7 cellular contexts compared by ENCODE assay signal in genomic region chr3:16513141-16514020, GRCh38. TPM values are rescaled to one million over a fixed set of nuclear protein-coding genes. Genes with fewer than 3 reads are reported as not detected.
DNase-seq lines count a peak whose midpoint lies in the region; ATAC-seq and TF ChIP-seq lines count a peak whose summit lies in the region.

RFTN1 (minus strand) TSS chr3:16513699; CDS start chr3:16493869, 19,830 bp downstream.

- no peaks in the 10 kb centered on the region for H3K9me3 Mint-ChIP-seq in naive B cell

- no peak within 1 kb of the TSS for H2AFZ ChIP-seq in OCI-LY1 (ENCODE audit: low read length)

- peak within 1 kb of the TSS; percentile 98 for H3K4me2 ChIP-seq in OCI-LY1 (ENCODE audit: low read length)

- no peaks in the 10 kb centered on the region for H3K36me3 Mint-ChIP-seq in naive B cell

- ATAC-seq in naive B cell (ENCODE audit: low read depth in 2 of 2) (peak; percentile 17 to 27), HG03025 (IDR thresholded peaks at IDR 0.05; ENCODE audit: low FRiP score, unreplicated experiment) (no peak)

- H3K27ac Mint-ChIP-seq in naive B cell: peak within 1 kb of the TSS; percentile 93 to 100 (median 99)

- H3K4me3 ChIP-seq in OCI-LY1 (ENCODE audit: low read depth, low read length, poor library complexity, severe bottlenecking) (peak within 1 kb of the TSS; percentile 95), esophagus muscularis mucosa (peak within 1 kb of the TSS; percentile 82 to 95 (median 88)), suprapubic skin (peak within 1 kb of the TSS; percentile 58)

- H3K27me3 Mint-ChIP-seq in naive B cell: no peaks in the 10 kb centered on the region

- H3K36me3 ChIP-seq in OCI-LY1 (ENCODE audit: insufficient read depth, low read length) (peaks cover 39% of the 10 kb centered on the region; the same call in 1 of the 2 replicates), esophagus muscularis mucosa (no peaks in the 10 kb centered on the region), suprapubic skin (no peaks in the 10 kb centered on the region)

- H3K9me3 ChIP-seq in OCI-LY1 (ENCODE audit: low read length) (no peaks in the 10 kb centered on the region), esophagus muscularis mucosa (no peaks in the 10 kb centered on the region), suprapubic skin (no peaks in the 10 kb centered on the region)

- intact Hi-C loops in esophagus muscularis mucosa (cut with DNase I): loop anchor here (10.0 kb wide), 1 partner anchor 139 kb away; no protein-coding TSS in a partner anchor

- peaks cover 6% of the 10 kb centered on the region; the same call in 1 of the 2 replicates for H3F3A ChIP-seq in OCI-LY1 (ENCODE audit: insufficient read depth, low read length)

- H3K9me2 ChIP-seq in OCI-LY1 (ENCODE audit: low read depth, low read length): no peaks in the 10 kb centered on the region

- H3K9ac ChIP-seq in OCI-LY1 (ENCODE audit: low read length): peak within 1 kb of the TSS; percentile 99

- H3K4me1 ChIP-seq in OCI-LY1 (ENCODE audit: insufficient read depth, low read length, severe bottlenecking) (peaks cover 67% of the 10 kb centered on the region), esophagus muscularis mucosa (peaks cover 53 to 78% (median 72%) of the 10 kb centered on the region in 4 donors), suprapubic skin (peaks cover 27% of the 10 kb centered on the region)

- H3K27ac ChIP-seq in OCI-LY1 (ENCODE audit: low read depth, low read length, poor library complexity, severe bottlenecking) (peak within 1 kb of the TSS; percentile 99), esophagus muscularis mucosa (replicated peaks in 1 of 4) (peak within 1 kb of the TSS; percentile 90 to 94 (median 92)), suprapubic skin (peak within 1 kb of the TSS; percentile 78)

- H4K20me1 ChIP-seq in OCI-LY1 (ENCODE audit: insufficient read depth, low read length): no peaks in the 10 kb centered on the region

- no peak for TF ChIP-seq EP300 in esophagus muscularis mucosa (IDR thresholded peaks at IDR 0.05)
- TF ChIP-seq EP300 in suprapubic skin (IDR thresholded peaks at IDR 0.05): no peak

- peak; percentile 64 for DNase-seq in activated T-cell treated with anti-CD3 and anti-CD28 coated beads, Interleukin-2, amount 50 U/mL, for 1 hour
- DNase-seq in esophagus muscularis mucosa (ENCODE audit: extremely low spot score) (no peak), naive B cell (peak; percentile 80), suprapubic skin (ENCODE audit: low spot score in 2 of 2) (peak; percentile 73 to 86)

- TF ChIP-seq POLR2A in GM19193 (IDR thresholded peaks at IDR 0.05; ENCODE audit: extremely low read depth, insufficient read depth, insufficient read length) (peak; percentile 35), esophagus muscularis mucosa (IDR thresholded peaks at IDR 0.05; ENCODE audit: low read depth) (no peak), suprapubic skin (IDR thresholded peaks at IDR 0.05) (peak in 1 of 2 donors; percentile 63)

- H3K27me3 ChIP-seq in OCI-LY1 (ENCODE audit: insufficient read depth, low read length): no peaks in the 10 kb centered on the region
- H3K27me3 ChIP-seq in esophagus muscularis mucosa: no peaks in the 10 kb centered on the region
- H3K27me3 ChIP-seq in suprapubic skin: no peaks in the 10 kb centered on the region

- peaks cover 61% of the 10 kb centered on the region for H3K79me2 ChIP-seq in OCI-LY1 (ENCODE audit: insufficient read depth, low read length)

- peak within 1 kb of the TSS; percentile 88 to 98 (median 96) for H3K4me3 Mint-ChIP-seq in naive B cell

- H3K4me1 Mint-ChIP-seq in naive B cell: peaks cover 72 to 87% (median 85%) of the 10 kb centered on the region in 3 donors

- 5% methylated on average over 12 of the region's 92 CpGs for WGBS in esophagus muscularis mucosa
- 2% methylated on average over 26 of the region's 92 CpGs for WGBS in suprapubic skin

- TF ChIP-seq CTCF in OCI-LY1 (IDR thresholded peaks at IDR 0.05; ENCODE audit: low read length): no peak; the same call in 1 of the 2 replicates
- peak in 1 of 3 experiments; percentile 10 for TF ChIP-seq CTCF in esophagus muscularis mucosa (IDR thresholded peaks at IDR 0.05)
- no peak for TF ChIP-seq CTCF in suprapubic skin (IDR thresholded peaks at IDR 0.05)

RNA-seq across cellular contexts. Expression of gene RFTN1, which starts in this region (rescaled TPM):
- total RNA-seq in esophagus muscularis mucosa (100 to 1,000 TPM in 2 of 4 donors, 10 to 100 TPM in 2; 79.7 to 142 (median 104) TPM), suprapubic skin (10 to 100 TPM; 10.3 to 26.9 (median 22.3) TPM)
- 100 to 1,000 TPM in 3 of 6 donors, 10 to 100 TPM in 3; 63.0 to 147 (median 106) TPM for polyA plus RNA-seq in naive B cell (ENCODE audit: low read depth in 6 of 6)
